Comparison of ENCODE assay signal across 9 cellular contexts in genomic region chr17:31424944-31425582, GRCh38. TPM values are rescaled to one million over a fixed set of nuclear protein-coding genes. Genes with fewer than 3 reads are reported as not detected.
DNase-seq lines count a peak whose midpoint lies in the region; ATAC-seq and TF ChIP-seq lines count a peak whose summit lies in the region.
"Had no signal": no experiment of that assay in that cellular context is flagged by ENCODE, and none has a peak within 500 bp of the region (broad histone marks: within the 10 kb centered on the region; RNA-seq: fewer than 3 reads in every experiment).

No MANE protein-coding gene starts in this region.

- peak; percentile 59 for ATAC-seq in sciatic nerve
- ATAC-seq in HG02588 (IDR thresholded peaks at IDR 0.05; ENCODE audit: unreplicated experiment), result no peak
- ATAC-seq in HG02885 (IDR thresholded peaks at IDR 0.05; ENCODE audit: poor library complexity, unreplicated experiment), result no peak
- no peak for ATAC-seq in HG02763 (IDR thresholded peaks at IDR 0.05; ENCODE audit: unreplicated experiment)
- ATAC-seq: naive thymus-derived CD4-positive, alpha-beta T cell had no signal

- H3K27me3 ChIP-seq in HUES6 (ENCODE audit: control insufficient read depth, insufficient read depth, low read length) (no peaks in the 10 kb centered on the region), WERI-Rb-1 (ENCODE audit: insufficient read depth, low read depth, severe bottlenecking) (no peaks in the 10 kb centered on the region), left ventricle myocardium inferior (ENCODE audit: low read depth) (peaks cover 39% of the 10 kb centered on the region), transverse colon (no peaks in the 10 kb centered on the region)

- DNase-seq in WERI-Rb-1, result peak; percentile 93
- DNase-seq in left ventricle myocardium inferior, result peak; percentile 33
- DNase-seq in sciatic nerve (ENCODE audit: low spot score), result no peak
- no peak for DNase-seq in transverse colon
- DNase-seq: naive thymus-derived CD4-positive, alpha-beta T cell had no signal

- TF ChIP-seq POLR2A in transverse colon (IDR thresholded peaks at IDR 0.05), result no peak

- H3K27ac ChIP-seq in HUES6 (ENCODE audit: low read depth, low read length), result no peak overlapping the region
- peak overlapping the region; percentile 95 for H3K27ac ChIP-seq in WERI-Rb-1
- peak overlapping the region; percentile 33 for H3K27ac ChIP-seq in left ventricle myocardium inferior (replicated peaks)
- no peak overlapping the region for H3K27ac ChIP-seq in transverse colon

- intact Hi-C loops in left ventricle myocardium inferior (cut with micrococcal nuclease) (no loop called here), sciatic nerve (cut with DNase I) (no loop called here), transverse colon (cut with DNase I; ENCODE audit: low total_unique reads) (no loop called here)

- no peak overlapping the region for H3K4me3 ChIP-seq in HUES6 (ENCODE audit: low read depth, low read length)
- peak overlapping the region; percentile 19 for H3K4me3 ChIP-seq in WERI-Rb-1 (ENCODE audit: low read depth, low read length)
- H3K4me3 ChIP-seq in left ventricle myocardium inferior, result no peak overlapping the region
- H3K4me3 ChIP-seq in transverse colon, result no peak overlapping the region

- in situ Hi-C loops in transverse colon (cut with MboI; ENCODE audit: low pct_ligation_motif_present in 1 of 4, low pct_unique_long_range_greater_than_20kb in 1 of 4, low sequenced_read_pairs in 3 of 4), result loop anchor here in 2 of 4 donors (25.0 kb wide), 1 partner anchor 412 kb away; no protein-coding TSS in a partner anchor

- H3K4me1 ChIP-seq in HUES6 (ENCODE audit: control insufficient read depth, insufficient read depth, low read length) (peaks cover 15% of the 10 kb centered on the region), left ventricle myocardium inferior (peaks cover 26% of the 10 kb centered on the region), transverse colon (peaks cover 0 to 2% (median 0%) of the 10 kb centered on the region in 4 donors)

- TF ChIP-seq CTCF in WERI-Rb-1 (IDR thresholded peaks at IDR 0.05; ENCODE audit: low read depth, low read length), result no peak
- TF ChIP-seq CTCF in left ventricle myocardium inferior (IDR thresholded peaks at IDR 0.05; ENCODE audit: borderline replicate concordance), result no peak
- TF ChIP-seq CTCF in transverse colon (IDR thresholded peaks at IDR 0.05), result no peak

- WGBS in transverse colon (ENCODE audit: low coverage in 1 of 2), 2 donors, result 54 to 100% methylated on average over 2 to 12 of the region's 12 CpGs

- H3K36me3 ChIP-seq in HUES6 (ENCODE audit: control insufficient read depth, insufficient read depth, low read length) (no peaks in the 10 kb centered on the region), WERI-Rb-1 (no peaks in the 10 kb centered on the region; the same call in 1 of the 2 replicates), left ventricle myocardium inferior (no peaks in the 10 kb centered on the region), transverse colon (no peaks in the 10 kb centered on the region)

- peak overlapping the region; percentile 52 for H3K9ac ChIP-seq in HUES6 (ENCODE audit: low read length)

- no peaks in the 10 kb centered on the region for H3K9me3 ChIP-seq in HUES6 (ENCODE audit: control insufficient read depth, insufficient read depth, low read depth, low read length)
- H3K9me3 ChIP-seq in WERI-Rb-1 (ENCODE audit: severe bottlenecking), result peaks cover 8% of the 10 kb centered on the region
- peaks cover 17% of the 10 kb centered on the region for H3K9me3 ChIP-seq in left ventricle myocardium inferior (replicated peaks)
- peaks cover 0 to 4% of the 10 kb centered on the region in 2 donors for H3K9me3 ChIP-seq in transverse colon

- no peak for TF ChIP-seq EP300 in transverse colon (IDR thresholded peaks at IDR 0.05; ENCODE audit: low read depth)

RNA-seq across cellular contexts. Expression of gene RAB11FIP4, which starts 33.6 kb away (rescaled TPM):
- total RNA-seq in left ventricle myocardium inferior, result 8.3 TPM
- total RNA-seq in sciatic nerve, result 7.6 TPM
- 100 to 1,000 TPM in 1 of 4 donors, 10 to 100 TPM in 3; 41.0 to 173 (median 53.7) TPM for total RNA-seq in transverse colon

Comparison
In these comparisons a context has a peak if more than half of its experiments do, and no peak if none do; other contexts are left out.
1. H3K27ac ChIP-seq: peak in WERI-Rb-1 (single experiment) and left ventricle myocardium inferior (single experiment); none in HUES6 (single experiment) and transverse colon (0 of 4).
2. DNase-seq: peak in WERI-Rb-1 (single experiment) and left ventricle myocardium inferior (single experiment); none in sciatic nerve (single experiment) and transverse colon (single experiment).